20 cellular contexts compared by ENCODE assay signal in genomic region chr12:10171954-10172353, GRCh38. TPM values are rescaled to one million over a fixed set of nuclear protein-coding genes. Genes with fewer than 3 reads are reported as not detected.
A peak's percentile ranks its signal among the peaks of the same experiment; 100 is the strongest.
DNase-seq lines count a peak whose midpoint lies in the region; ATAC-seq and TF ChIP-seq lines count a peak whose summit lies in the region.
"Had no signal": no experiment of that assay in that cellular context is flagged by ENCODE, and none has a peak within 500 bp of the region (broad histone marks: within the 10 kb centered on the region; RNA-seq: fewer than 3 reads in every experiment).

TSS of gene OLR1 (minus strand) at chr12:10172132. CDS start at chr12:10172077, 55 bp downstream.

- H4K91ac ChIP-seq in IMR-90 (ENCODE audit: insufficient read depth, low read depth, low read length), result no peak within 1 kb of the TSS; the same call in 1 of the 2 replicates

- TF ChIP-seq POLR2A in IMR-90 (IDR thresholded peaks at IDR 0.05; ENCODE audit: low read depth, low read length), result no peak

- H3K23ac ChIP-seq in IMR-90 (ENCODE audit: low read depth, low read length), result no peak within 1 kb of the TSS

- ATAC-seq in IMR-90 (ENCODE audit: low read depth) (peak; percentile 10; the same call in 1 of the 2 replicates), psoas muscle (no peak), HG02852 (IDR thresholded peaks at IDR 0.05; ENCODE audit: unreplicated experiment) (no peak)
- ATAC-seq: GM12878; stimulated activated naive CD8-positive, alpha-beta T cell treated with anti-CD3 and anti-CD28 coated beads, Interleukin-15, amount 100 ng/mL, for 72 hours had no signal

- H2AK5ac ChIP-seq in IMR-90 (ENCODE audit: low read depth, low read length), result peak within 1 kb of the TSS; percentile 67; the same call in 1 of the 2 replicates

- H3K14ac ChIP-seq in IMR-90 (replicated peaks; ENCODE audit: low read depth, low read length), result 0 out of 2 replicates have a peak within 1 kb of the TSS, but pooled peaks have one; percentile 37

- CTCF ChIA-PET in AG04450 (lab: Charles Lee) (interaction anchor here (1.0 to 1.8 kb wide), 4 partner anchors 10 to 162 kb away, joined by 3 to 10 read pairs (median 4); partner anchors contain the start of gene CLEC12B), IMR-90 (lab: Yijun Ruan, JAX) (interaction anchor here (1.5 kb wide), 1 partner anchor 19 kb away, joined by 7 read pairs; no protein-coding TSS in a partner anchor)
- CTCF ChIA-PET in CD8-positive, alpha-beta memory T cell (lab: Charles Lee), result no interaction called here

- intact Hi-C loops in IMR-90 (cut with micrococcal nuclease), result no loop called here
- intact Hi-C loops in psoas muscle (cut with DNase I), result no loop called here

- H3K36me3 ChIP-seq in IMR-90 (ENCODE audit: control insufficient read depth, insufficient read depth, low read length), result no peaks in the 10 kb centered on the region
- H3K36me3 ChIP-seq in psoas muscle (ENCODE audit: insufficient read depth in 1 of 2, low read depth in 1 of 2), result no peaks in the 10 kb centered on the region
- no peaks in the 10 kb centered on the region for H3K36me3 ChIP-seq in CD8-positive, alpha-beta memory T cell (ENCODE audit: insufficient read depth, low read length)
- no peaks in the 10 kb centered on the region for H3K36me3 ChIP-seq in osteoblast (ENCODE audit: insufficient read depth, low read length)
- H3K36me3 ChIP-seq: brain microvascular endothelial cell had no signal

- H3K4me3 Mint-ChIP-seq in CD8-positive, alpha-beta memory T cell, result no peak within 1 kb of the TSS
- H3K4me3 Mint-ChIP-seq: activated CD4-positive, alpha-beta memory T cell treated with anti-CD3 and anti-CD28 coated beads for 36 hours; activated naive CD8-positive, alpha-beta T cell treated with anti-CD3 and anti-CD28 coated beads for 36 hours; stimulated activated naive CD8-positive, alpha-beta T cell treated with anti-CD3 and anti-CD28 coated beads, Interleukin-15, amount 100 ng/mL, for 72 hours had no signal

- DNase-seq in AG04450 (ENCODE audit: low read depth, low spot score) (no peak), IMR-90 (peak; percentile 55), caudate nucleus (lab: John Stamatoyannopoulos, UW) (peak in 6 of 61 donors; percentile 7 to 77 (median 38)), psoas muscle (no peak), osteoblast (ENCODE audit: insufficient read length, low spot score, missing footprints) (no peak)
- DNase-seq in CD8-positive, alpha-beta memory T cell, result no peak
- DNase-seq: activated CD4-positive, alpha-beta memory T cell treated with anti-CD3 and anti-CD28 coated beads for 36 hours; activated naive CD8-positive, alpha-beta T cell treated with anti-CD3 and anti-CD28 coated beads for 36 hours; activated T-cell treated with anti-CD3 and anti-CD28 coated beads, Interleukin-2, amount 50 U/mL, for 48 hours; brain microvascular endothelial cell; NCI-H2081; NCI-H524 treated with DMSO at 0.1 percent for 48 hours; retina; stimulated activated naive CD8-positive, alpha-beta T cell treated with anti-CD3 and anti-CD28 coated beads, Interleukin-15, amount 100 ng/mL, for 72 hours had no signal

- H3K9ac ChIP-seq in IMR-90 (ENCODE audit: low read depth, low read length), result no peak within 1 kb of the TSS

- H3K79me1 ChIP-seq in IMR-90 (ENCODE audit: low read depth in 1 of 2, low read length in 2 of 2), result 0 out of 4 replicates have a peak, but pooled peaks cover 0 to 4% of the 10 kb centered on the region in 2 experiments

- dilution Hi-C loops in IMR-90 (cut with HindIII; ENCODE audit: low sequenced_read_pairs, unreplicated experiment), result no loop called here

- H3K4me3 ChIP-seq in AG04450 (ENCODE audit: low read depth, low read length) (no peak within 1 kb of the TSS), IMR-90 (ENCODE audit: insufficient read depth, low read depth, low read length) (no peak within 1 kb of the TSS), mononuclear cell (ENCODE audit: low read length) (no peak within 1 kb of the TSS), psoas muscle (no peak within 1 kb of the TSS), osteoblast (ENCODE audit: insufficient read depth, low read length) (no peak within 1 kb of the TSS)
- H3K4me3 ChIP-seq in CD8-positive, alpha-beta memory T cell (ENCODE audit: low read length), result no peak within 1 kb of the TSS
- H3K4me3 ChIP-seq: GM12878 had no signal

- H3K56ac ChIP-seq in IMR-90 (ENCODE audit: extremely low read depth, insufficient read depth, low read length), result peak within 1 kb of the TSS; percentile 35; the same call in 1 of the 2 replicates

- no peak within 1 kb of the TSS for H2AK9ac ChIP-seq in IMR-90 (replicated peaks; ENCODE audit: low read depth, low read length, poor library complexity)

- H3K27ac ChIP-seq in AG04450 (ENCODE audit: low read depth, low read length) (no peak within 1 kb of the TSS), IMR-90 (ENCODE audit: insufficient read depth, low read length) (no peak within 1 kb of the TSS), caudate nucleus (ENCODE audit: low read depth, low read length) (peak within 1 kb of the TSS; percentile 40), psoas muscle (no peak within 1 kb of the TSS), osteoblast (ENCODE audit: low read depth, low read length) (no peak within 1 kb of the TSS)
- no peak within 1 kb of the TSS for H3K27ac ChIP-seq in CD8-positive, alpha-beta memory T cell (ENCODE audit: low read depth, low read length)
- H3K27ac ChIP-seq: brain microvascular endothelial cell had no signal

- H2BK120ac ChIP-seq in IMR-90 (ENCODE audit: low read depth, low read length), result peak within 1 kb of the TSS; percentile 83

- peak within 1 kb of the TSS; percentile 66 for H2BK5ac ChIP-seq in IMR-90 (ENCODE audit: low read depth, low read length, poor library complexity, severe bottlenecking)

- POLR2A ChIA-PET in AG04450 (lab: Yijun Ruan, JAX), result interaction anchor here (1.2 kb wide), 1 partner anchor 12 kb away, joined by 6 read pairs; no protein-coding TSS in a partner anchor
- POLR2A ChIA-PET in IMR-90 (lab: Charles Lee; ENCODE audit: unreplicated experiment), result interaction anchor here (0.6 to 1.1 kb wide), 2 partner anchors 40 to 45 kb away, joined by 3 read pairs; partner anchors contain the start of gene GABARAPL1
- POLR2A ChIA-PET in CD8-positive, alpha-beta memory T cell (lab: Charles Lee), result no interaction called here

- H3K9me3 Mint-ChIP-seq in CD8-positive, alpha-beta memory T cell, result no peaks in the 10 kb centered on the region
- H3K9me3 Mint-ChIP-seq: activated CD4-positive, alpha-beta memory T cell treated with anti-CD3 and anti-CD28 coated beads for 36 hours; activated naive CD8-positive, alpha-beta T cell treated with anti-CD3 and anti-CD28 coated beads for 36 hours; stimulated activated naive CD8-positive, alpha-beta T cell treated with anti-CD3 and anti-CD28 coated beads, Interleukin-15, amount 100 ng/mL, for 72 hours had no signal

- no peaks in the 10 kb centered on the region for H3K36me3 Mint-ChIP-seq in CD8-positive, alpha-beta memory T cell
- H3K36me3 Mint-ChIP-seq: activated CD4-positive, alpha-beta memory T cell treated with anti-CD3 and anti-CD28 coated beads for 36 hours; activated naive CD8-positive, alpha-beta T cell treated with anti-CD3 and anti-CD28 coated beads for 36 hours had no signal

- peaks cover 9% of the 10 kb centered on the region for H3K4me1 ChIP-seq in IMR-90 (ENCODE audit: control insufficient read depth, insufficient read depth, low read length)
- H3K4me1 ChIP-seq in mononuclear cell (ENCODE audit: insufficient read depth, low read length), result peaks cover 21% of the 10 kb centered on the region
- no peaks in the 10 kb centered on the region for H3K4me1 ChIP-seq in psoas muscle
- H3K4me1 ChIP-seq in CD8-positive, alpha-beta memory T cell (ENCODE audit: insufficient read depth, low read length), result no peaks in the 10 kb centered on the region
- H3K4me1 ChIP-seq in osteoblast (ENCODE audit: insufficient read depth, low read length), result no peaks in the 10 kb centered on the region

- H3K79me2 ChIP-seq in osteoblast (ENCODE audit: insufficient read depth, low read length), result no peaks in the 10 kb centered on the region

- H3K9me3 ChIP-seq in AG04450 (ENCODE audit: control insufficient read depth, insufficient read depth, low read length), result no peaks in the 10 kb centered on the region
- no peaks in the 10 kb centered on the region for H3K9me3 ChIP-seq in IMR-90 (ENCODE audit: control insufficient read depth, insufficient read depth, low read length)
- no peaks in the 10 kb centered on the region for H3K9me3 ChIP-seq in mononuclear cell (ENCODE audit: low read depth, low read length)
- no peaks in the 10 kb centered on the region for H3K9me3 ChIP-seq in psoas muscle
- H3K9me3 ChIP-seq in CD8-positive, alpha-beta memory T cell (ENCODE audit: low read length), result no peaks in the 10 kb centered on the region
- H3K9me3 ChIP-seq in osteoblast (ENCODE audit: low read depth, low read length), result no peaks in the 10 kb centered on the region

- no peak within 1 kb of the TSS for H3K27ac Mint-ChIP-seq in CD8-positive, alpha-beta memory T cell
- H3K27ac Mint-ChIP-seq: activated CD4-positive, alpha-beta memory T cell treated with anti-CD3 and anti-CD28 coated beads for 36 hours; activated naive CD8-positive, alpha-beta T cell treated with anti-CD3 and anti-CD28 coated beads for 36 hours; stimulated activated naive CD8-positive, alpha-beta T cell treated with anti-CD3 and anti-CD28 coated beads, Interleukin-15, amount 100 ng/mL, for 72 hours had no signal

- H4K20me1 ChIP-seq in IMR-90 (ENCODE audit: insufficient read depth, low read length) (no peaks in the 10 kb centered on the region), osteoblast (ENCODE audit: insufficient read depth, low read length) (no peaks in the 10 kb centered on the region)

- in situ Hi-C loops in IMR-90 (cut with MboI; ENCODE audit: low sequenced_read_pairs), result no loop called here

- no peaks in the 10 kb centered on the region for H3K4me1 Mint-ChIP-seq in CD8-positive, alpha-beta memory T cell
- H3K4me1 Mint-ChIP-seq: activated naive CD8-positive, alpha-beta T cell treated with anti-CD3 and anti-CD28 coated beads for 36 hours; stimulated activated naive CD8-positive, alpha-beta T cell treated with anti-CD3 and anti-CD28 coated beads, Interleukin-15, amount 100 ng/mL, for 72 hours had no signal

- H2BK20ac ChIP-seq in IMR-90 (ENCODE audit: low read depth, low read length), result peak within 1 kb of the TSS; percentile 87

- H3K4me2 ChIP-seq in IMR-90 (ENCODE audit: low read depth, low read length) (peak within 1 kb of the TSS; percentile 59; the same call in 1 of the 2 replicates), osteoblast (ENCODE audit: insufficient read depth, low read length) (no peak within 1 kb of the TSS)

- peaks cover 10 to 46% of the 10 kb centered on the region in 2 donors for H3K27me3 Mint-ChIP-seq in CD8-positive, alpha-beta memory T cell

- BruUV-seq in IMR-90 (replicated peaks; lab: Mats Ljungman, UMichigan), result no TSS peak

- TF ChIP-seq CTCF in AG04450 (IDR thresholded peaks at IDR 0.05; ENCODE audit: low read depth, low read length), result no peak
- no peak for TF ChIP-seq CTCF in IMR-90 (conservative IDR thresholded peaks at IDR 0.05; ENCODE audit: low read depth, low read length)
- no peak for TF ChIP-seq CTCF in psoas muscle (IDR thresholded peaks at IDR 0.05)
- TF ChIP-seq CTCF in osteoblast (IDR thresholded peaks at IDR 0.05; ENCODE audit: extremely low read depth, low read depth, low read length), result no peak

- H2AFZ ChIP-seq in IMR-90 (replicated peaks; ENCODE audit: low read length, poor library complexity) (no peak within 1 kb of the TSS), osteoblast (ENCODE audit: low read length) (no peak within 1 kb of the TSS)

- peak within 1 kb of the TSS in 1 of 2 experiments; percentile 42; a peak in 1 of 4 replicates for H4K8ac ChIP-seq in IMR-90 (ENCODE audit: low read depth in 2 of 2, low read length in 2 of 2)

- peak within 1 kb of the TSS; percentile 50; the same call in 1 of the 2 replicates for H3K4ac ChIP-seq in IMR-90 (ENCODE audit: low read depth, low read length)

- peak within 1 kb of the TSS; percentile 88; the same call in 1 of the 2 replicates for H3K18ac ChIP-seq in IMR-90 (ENCODE audit: low read depth, low read length)

- TF ChIP-seq RAD21 in IMR-90 (IDR thresholded peaks at IDR 0.05; ENCODE audit: low read length), result no peak

- WGBS in IMR-90 (ENCODE audit: extremely low coverage in 2 of 2, insufficient read length in 1 of 2), 2 experiments, result no CpG with 5 or more reads among the region's 4 CpGs
- 80 to 89% (median 86%) methylated on average over 4 of the region's 4 CpGs for WGBS in psoas muscle, 3 donors

- H3K9me1 ChIP-seq in IMR-90 (ENCODE audit: insufficient read depth, low read length), result no peaks in the 10 kb centered on the region

- H2BK15ac ChIP-seq in IMR-90 (ENCODE audit: low read depth, low read length), result 0 out of 3 replicates have a peak within 1 kb of the TSS, but pooled peaks have one; percentile 62

- H3K27me3 ChIP-seq in AG04450 (ENCODE audit: control insufficient read depth, insufficient read depth, low read length) (no peaks in the 10 kb centered on the region), IMR-90 (ENCODE audit: control insufficient read depth, insufficient read depth, low read length) (no peaks in the 10 kb centered on the region), mononuclear cell (ENCODE audit: insufficient read depth, low read length) (no peaks in the 10 kb centered on the region), psoas muscle (ENCODE audit: insufficient read depth in 3 of 3, low read length in 2 of 3) (no peaks in the 10 kb centered on the region), osteoblast (ENCODE audit: insufficient read depth, low read length) (peaks cover 4% of the 10 kb centered on the region)
- H3K27me3 ChIP-seq in CD8-positive, alpha-beta memory T cell (ENCODE audit: insufficient read depth, low read length, poor library complexity, severe bottlenecking), result no peaks in the 10 kb centered on the region
- H3K27me3 ChIP-seq: brain microvascular endothelial cell had no signal

- peak within 1 kb of the TSS; percentile 90; the same call in 1 of the 2 replicates for H4K5ac ChIP-seq in IMR-90 (ENCODE audit: low read depth, low read length)

RNA-seq across cellular contexts. Expression of gene OLR1, which starts in this region (rescaled TPM):
- 13.0 and 15.3 TPM in 2 replicates for polyA plus RNA-seq in AG04450 (2011; rRNA removed)
- 3.4 and 6.0 TPM in 2 replicates for polyA minus RNA-seq in AG04450 (2011; rRNA and poly(A)+ RNA removed)
- 2.5 and 3.2 TPM in 2 replicates for total RNA-seq in IMR-90 (2012; rRNA removed)
- polyA plus RNA-seq in IMR-90 (2012; rRNA removed), result 2.8 and 4.1 TPM in 2 replicates
- polyA plus RNA-seq in IMR-90 (2012; cell fraction: cytosol; rRNA removed), result 1.3 TPM in 2 replicates
- 0.23 and 2.8 TPM in 2 replicates for polyA plus RNA-seq in IMR-90 (2012; cell fraction: nucleus; rRNA removed; ENCODE audit: low replicate concordance)
- 104 TPM for total RNA-seq in mononuclear cell
- under 1 TPM in 2 of 4 donors, not detected in 2; 0.56 to 0.66 TPM for total RNA-seq in psoas muscle
- polyA plus RNA-seq in psoas muscle, result under 1 TPM in 2 of 3 donors, not detected in 1; 0.03 to 0.04 TPM
- total RNA-seq in CD8-positive, alpha-beta memory T cell, result under 1 TPM; 0.11 to 0.42 TPM
- not detected for polyA plus RNA-seq in CD8-positive, alpha-beta memory T cell
- under 0.01 and 0.29 TPM in 2 replicates for total RNA-seq in osteoblast
- total RNA-seq: activated CD4-positive, alpha-beta memory T cell treated with anti-CD3 and anti-CD28 coated beads for 36 hours; activated naive CD8-positive, alpha-beta T cell treated with anti-CD3 and anti-CD28 coated beads for 36 hours; dermis microvascular lymphatic vessel endothelial cell; H1 had no signal
- polyA plus RNA-seq: GM12878, H1, neural cell had no signal

Comparison
In these comparisons a context has a peak if more than half of its experiments do, and no peak if none do; other contexts are left out.
1. RNA of gene OLR1 (total RNA-seq): 104 TPM in mononuclear cell (single experiment); 2.5 to 3.2 TPM in IMR-90, 0.56 to 0.66 TPM in psoas muscle, 0.11 to 0.42 TPM in CD8-positive, alpha-beta memory T cell and under 0.01 to 0.29 TPM in osteoblast; every median in the first group is over 10 times any median in the second.